Comparison of ENCODE assay signal across 1 cellular context in genomic region chr1:34780528-34780927, GRCh38.
TF ChIP-seq lines count a peak whose summit lies in the region.

No MANE protein-coding gene starts in this region.

TF ChIP-seq in H1, 55 proteins besides CTCF, POLR2A, EP300 and RAD21:
- TF ChIP-seq CHD1 (IDR thresholded peaks at IDR 0.05; ENCODE audit: low read depth, low read length) (no peak), KDM4A (IDR thresholded peaks at IDR 0.05; ENCODE audit: low read depth, low read length, severe bottlenecking) (no peak), ATF2 (IDR thresholded peaks at IDR 0.05; ENCODE audit: low read length) (no peak), HDAC6 (IDR thresholded peaks at IDR 0.05; ENCODE audit: low read depth, low read length) (no peak), BCL11A (IDR thresholded peaks at IDR 0.05; ENCODE audit: low read depth in 2 of 2, low read length in 2 of 2) (no peak), ATF3 (IDR thresholded peaks at IDR 0.05; ENCODE audit: insufficient read depth, low read depth, low read length) (no peak), EZH2 (IDR thresholded peaks at IDR 0.05; ENCODE audit: low read depth, low read length, severe bottlenecking) (no peak), MAX (IDR thresholded peaks at IDR 0.05) (no peak), SUZ12 (IDR thresholded peaks at IDR 0.05; ENCODE audit: low read length) (no peak), GTF2F1 (IDR thresholded peaks at IDR 0.05; ENCODE audit: borderline replicate concordance, low read depth, low read length) (no peak), BACH1 (IDR thresholded peaks at IDR 0.05; ENCODE audit: low read length) (no peak), GABPA (IDR thresholded peaks at IDR 0.05; ENCODE audit: borderline replicate concordance, insufficient read depth, low read length) (no peak), CBX5 (IDR thresholded peaks at IDR 0.05; ENCODE audit: low read depth, low read length) (no peak), POU5F1 (IDR thresholded peaks at IDR 0.05; ENCODE audit: low read depth, low read length) (no peak), SP2 (IDR thresholded peaks at IDR 0.05; ENCODE audit: low read length) (no peak), SIRT6 (IDR thresholded peaks at IDR 0.05; ENCODE audit: low read length) (no peak), KDM5A (IDR thresholded peaks at IDR 0.05; ENCODE audit: low read length) (no peak), SAP30 (IDR thresholded peaks at IDR 0.05; ENCODE audit: insufficient read depth, insufficient replicate concordance, low read length) (no peak)
